ENCODE assay signal across 33 cellular contexts in the genomic region with DNA sequence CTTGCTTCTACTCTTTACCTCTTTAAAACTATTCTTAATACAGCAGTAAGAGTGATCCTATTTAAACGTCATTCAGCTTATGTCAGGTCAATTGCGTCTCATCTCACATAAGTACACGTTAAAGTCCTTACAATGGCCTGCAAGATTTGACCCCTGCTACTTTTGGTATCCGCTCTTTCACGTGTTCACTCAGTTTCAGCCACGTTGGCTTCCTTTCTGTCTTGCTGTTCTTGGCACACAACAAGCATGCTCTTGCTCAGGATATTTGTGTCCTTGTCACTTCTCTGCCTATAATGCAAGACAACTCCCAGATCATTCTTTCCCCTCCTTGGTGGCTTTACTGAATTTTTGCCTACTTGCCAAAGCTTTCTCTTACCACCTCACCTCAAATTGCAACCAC.
"Had no signal": no experiment of that assay in that cellular context is flagged by ENCODE, and none has a peak within 500 bp of the region (broad histone marks: within the 10 kb centered on the region; RNA-seq: fewer than 3 reads in every experiment).

No MANE protein-coding gene starts in this region.

- H3K27me3 ChIP-seq: body of pancreas, cardiac muscle cell, colonic mucosa, dorsolateral prefrontal cortex, heart left ventricle had no signal

- H3K27ac Mint-ChIP-seq: activated B cell treated with CpG ODN at 0.5 μM for 24 hours; activated CD4-positive, alpha-beta T cell treated with anti-CD3 and anti-CD28 coated beads, Interleukin-2, amount 10 ng/mL, durations not matched to agents 24 days and 14 days; activated CD8-positive, alpha-beta T cell treated with anti-CD3 and anti-CD28 coated beads for 36 hours; activated naive CD8-positive, alpha-beta T cell; activated T-helper 17 cell treated with anti-CD3 and anti-CD28 coated beads, Interleukin-2, amount 50 U/mL, for 72 hours; endodermal cell; T-helper 17 cell; T-helper 2 cell treated with Interferon-gamma antibody and Interleukin-4, amounts not matched to agents 5 μg/mL and 100 μg/mL, for 36 hours had no signal

- H3K27me3 Mint-ChIP-seq: activated B cell treated with CpG ODN at 0.5 μM for 24 hours; activated CD4-positive, alpha-beta T cell treated with anti-CD3 and anti-CD28 coated beads, Interleukin-2, amount 10 ng/mL, durations not matched to agents 24 days and 14 days; activated CD8-positive, alpha-beta T cell treated with anti-CD3 and anti-CD28 coated beads for 36 hours; activated naive CD8-positive, alpha-beta T cell; activated T-helper 17 cell treated with anti-CD3 and anti-CD28 coated beads, Interleukin-2, amount 50 U/mL, for 72 hours; T-helper 17 cell had no signal

- H3K4me1 Mint-ChIP-seq: activated B cell treated with CpG ODN at 0.5 μM for 24 hours; activated CD4-positive, alpha-beta T cell treated with anti-CD3 and anti-CD28 coated beads, Interleukin-2, amount 10 ng/mL, durations not matched to agents 24 days and 14 days; activated T-helper 17 cell treated with anti-CD3 and anti-CD28 coated beads, Interleukin-2, amount 50 U/mL, for 72 hours; endodermal cell; T-helper 17 cell had no signal

- H3K9me3 Mint-ChIP-seq: activated CD4-positive, alpha-beta T cell treated with anti-CD3 and anti-CD28 coated beads, Interleukin-2, amount 10 ng/mL, durations not matched to agents 24 days and 14 days; activated CD8-positive, alpha-beta T cell treated with anti-CD3 and anti-CD28 coated beads for 36 hours; endodermal cell had no signal

- H3K36me3 ChIP-seq: cardiac muscle cell, colonic mucosa, heart left ventricle, WERI-Rb-1 had no signal

- H3K9me3 ChIP-seq: body of pancreas, colonic mucosa had no signal

- H3K4me3 ChIP-seq: body of pancreas, cardiac muscle cell, colonic mucosa, dorsolateral prefrontal cortex, heart left ventricle had no signal

- H3K36me3 Mint-ChIP-seq: activated naive CD8-positive, alpha-beta T cell had no signal

- DNase-seq: activated B cell treated with CpG ODN at 0.5 μM for 24 hours; activated CD4-positive, alpha-beta T cell treated with anti-CD3 and anti-CD28 coated beads, Interleukin-2, amount 10 ng/mL, durations not matched to agents 24 days and 14 days; activated CD4-positive, alpha-beta T cell treated with anti-CD3 and anti-CD28 coated beads, Interleukin-2, amount 50 U/mL, for 48 hours; activated CD8-positive, alpha-beta memory T cell treated with anti-CD3 and anti-CD28 coated beads for 24 hours; activated CD8-positive, alpha-beta T cell treated with anti-CD3 and anti-CD28 coated beads for 36 hours; activated effector memory CD4-positive, alpha-beta T cell treated with Interleukin-2 at 50 U/mL for 16 hours; activated gamma-delta T cell treated with Interleukin-2 at 50 U/mL for 16 hours; activated naive CD4-positive, alpha-beta T cell treated with anti-CD3 and anti-CD28 coated beads, Interleukin-2, amount 50 U/mL, for 16 hours; activated naive CD4-positive, alpha-beta T cell treated with Interleukin-2 at 50 U/mL for 16 hours; activated T-cell treated with anti-CD3 and anti-CD28 coated beads, Interleukin-2, amount 50 U/mL, for 4 hours; amniotic stem cell; anterior cingulate cortex; body of pancreas; central memory CD4-positive, alpha-beta T cell; cerebellar nuclear complex; colonic mucosa; dorsolateral prefrontal cortex; effector memory CD4-positive, alpha-beta T cell; endodermal cell; foreskin fibroblast; heart left ventricle; hypothalamus; T-helper 17 cell; T1000; WERI-Rb-1 had no signal

- ATAC-seq: activated CD4-positive, CD25-positive, alpha-beta regulatory T cell treated with anti-CD3 and anti-CD28 coated beads, Interleukin-2, amount 50 U/mL, for 24 hours; activated CD8-positive, alpha-beta T cell treated with anti-CD3 and anti-CD28 coated beads for 36 hours; activated T-cell treated with anti-CD3 and anti-CD28 coated beads, Interleukin-2, amount 50 U/mL, for 4 hours; activated T-helper 17 cell treated with anti-CD3 and anti-CD28 coated beads, Interleukin-2, amount 50 U/mL, for 72 hours; body of pancreas; esophagus mucosa; heart left ventricle; T-helper 17 cell had no signal

- H3K4me1 ChIP-seq: body of pancreas, colonic mucosa, heart left ventricle had no signal

- FAIRE-seq: astrocyte, frontal cortex had no signal

- H3K27ac ChIP-seq: body of pancreas, cardiac muscle cell, colonic mucosa, dorsolateral prefrontal cortex, heart left ventricle, WERI-Rb-1 had no signal

- H3K4me3 Mint-ChIP-seq: activated B cell treated with CpG ODN at 0.5 μM for 24 hours; activated CD4-positive, alpha-beta T cell treated with anti-CD3 and anti-CD28 coated beads, Interleukin-2, amount 10 ng/mL, durations not matched to agents 24 days and 14 days; activated CD8-positive, alpha-beta T cell treated with anti-CD3 and anti-CD28 coated beads for 36 hours; activated naive CD8-positive, alpha-beta T cell; activated T-cell treated with anti-CD3 and anti-CD28 coated beads, Interleukin-2, amount 50 U/mL, for 4 hours; activated T-helper 17 cell treated with anti-CD3 and anti-CD28 coated beads, Interleukin-2, amount 50 U/mL, for 72 hours; endodermal cell; T-helper 17 cell; T-helper 2 cell treated with Interferon-gamma antibody and Interleukin-4, amounts not matched to agents 5 μg/mL and 100 μg/mL, for 36 hours had no signal
